Comparison of ENCODE assay signal across 1 cellular context in the genomic region with DNA sequence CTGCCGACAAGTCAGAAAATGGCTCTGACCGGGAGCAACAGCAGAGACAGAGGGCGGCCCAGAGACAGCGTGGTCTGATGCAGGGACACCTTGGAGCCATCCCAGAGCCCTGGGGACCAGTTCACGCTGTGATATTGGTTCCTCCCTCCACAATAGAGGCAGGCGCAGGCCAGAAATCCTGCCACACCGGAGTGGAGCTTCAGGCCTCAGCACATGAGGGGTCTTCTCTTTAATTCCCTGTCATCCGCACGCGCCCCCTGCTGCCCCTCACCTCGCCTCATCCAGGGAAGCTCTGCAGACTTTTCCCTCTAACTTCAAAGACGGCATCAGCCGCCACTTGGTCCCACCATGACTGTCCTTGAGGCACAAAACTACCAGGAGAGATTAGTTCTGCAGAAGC.
TF ChIP-seq lines count a peak whose summit lies in the region.

No MANE protein-coding gene starts in this region.

TF ChIP-seq in K562, 482 proteins besides CTCF, POLR2A, EP300 and RAD21 (continued from another document):
- TF ChIP-seq, protein P1, sequence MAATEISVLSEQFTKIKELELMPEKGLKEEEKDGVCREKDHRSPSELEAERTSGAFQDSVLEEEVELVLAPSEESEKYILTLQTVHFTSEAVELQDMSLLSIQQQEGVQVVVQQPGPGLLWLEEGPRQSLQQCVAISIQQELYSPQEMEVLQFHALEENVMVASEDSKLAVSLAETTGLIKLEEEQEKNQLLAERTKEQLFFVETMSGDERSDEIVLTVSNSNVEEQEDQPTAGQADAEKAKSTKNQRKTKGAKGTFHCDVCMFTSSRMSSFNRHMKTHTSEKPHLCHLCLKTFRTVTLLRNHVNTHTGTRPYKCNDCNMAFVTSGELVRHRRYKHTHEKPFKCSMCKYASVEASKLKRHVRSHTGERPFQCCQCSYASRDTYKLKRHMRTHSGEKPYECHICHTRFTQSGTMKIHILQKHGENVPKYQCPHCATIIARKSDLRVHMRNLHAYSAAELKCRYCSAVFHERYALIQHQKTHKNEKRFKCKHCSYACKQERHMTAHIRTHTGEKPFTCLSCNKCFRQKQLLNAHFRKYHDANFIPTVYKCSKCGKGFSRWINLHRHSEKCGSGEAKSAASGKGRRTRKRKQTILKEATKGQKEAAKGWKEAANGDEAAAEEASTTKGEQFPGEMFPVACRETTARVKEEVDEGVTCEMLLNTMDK (IDR thresholded peaks at IDR 0.05; ENCODE audit: borderline replicate concordance, insufficient read depth, low read depth, low read length, poor library complexity, severe bottlenecking) = no peak
- TF ChIP-seq NFATC3 (IDR thresholded peaks at IDR 0.05) (no peak), ZFP1 (CRISPR knock-in tag; IDR thresholded peaks at IDR 0.05) (no peak), TEAD4 (IDR thresholded peaks at IDR 0.05; ENCODE audit: low read length) (no peak), TEAD4 (CRISPR knock-in tag; IDR thresholded peaks at IDR 0.05; ENCODE audit: borderline replicate concordance) (no peak)
- TF ChIP-seq, protein P2, sequence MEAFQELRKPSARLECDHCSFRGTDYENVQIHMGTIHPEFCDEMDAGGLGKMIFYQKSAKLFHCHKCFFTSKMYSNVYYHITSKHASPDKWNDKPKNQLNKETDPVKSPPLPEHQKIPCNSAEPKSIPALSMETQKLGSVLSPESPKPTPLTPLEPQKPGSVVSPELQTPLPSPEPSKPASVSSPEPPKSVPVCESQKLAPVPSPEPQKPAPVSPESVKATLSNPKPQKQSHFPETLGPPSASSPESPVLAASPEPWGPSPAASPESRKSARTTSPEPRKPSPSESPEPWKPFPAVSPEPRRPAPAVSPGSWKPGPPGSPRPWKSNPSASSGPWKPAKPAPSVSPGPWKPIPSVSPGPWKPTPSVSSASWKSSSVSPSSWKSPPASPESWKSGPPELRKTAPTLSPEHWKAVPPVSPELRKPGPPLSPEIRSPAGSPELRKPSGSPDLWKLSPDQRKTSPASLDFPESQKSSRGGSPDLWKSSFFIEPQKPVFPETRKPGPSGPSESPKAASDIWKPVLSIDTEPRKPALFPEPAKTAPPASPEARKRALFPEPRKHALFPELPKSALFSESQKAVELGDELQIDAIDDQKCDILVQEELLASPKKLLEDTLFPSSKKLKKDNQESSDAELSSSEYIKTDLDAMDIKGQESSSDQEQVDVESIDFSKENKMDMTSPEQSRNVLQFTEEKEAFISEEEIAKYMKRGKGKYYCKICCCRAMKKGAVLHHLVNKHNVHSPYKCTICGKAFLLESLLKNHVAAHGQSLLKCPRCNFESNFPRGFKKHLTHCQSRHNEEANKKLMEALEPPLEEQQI (IDR thresholded peaks at IDR 0.05) = no peak
